ENCODE assay signal across 8 cellular contexts in the genomic region with DNA sequence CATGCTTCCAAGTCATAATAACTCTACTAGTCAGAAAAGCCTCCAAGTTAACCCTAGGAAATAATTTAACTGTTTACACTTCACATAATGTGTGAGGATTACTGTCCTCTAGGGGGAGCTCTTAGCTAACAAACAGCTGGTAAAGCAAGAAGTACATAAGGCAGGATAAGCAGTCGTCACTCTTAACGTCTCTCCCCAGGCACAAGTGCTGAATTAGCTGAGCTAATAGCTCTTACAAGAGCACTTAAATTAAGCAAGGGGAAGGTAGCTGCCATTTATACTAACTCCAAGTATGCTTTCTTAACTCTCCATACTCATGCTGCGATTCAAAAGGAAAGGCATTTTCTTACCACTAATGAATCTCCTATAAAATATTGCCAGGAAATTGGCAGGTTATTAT.
A peak's percentile ranks its signal among the peaks of the same experiment; 100 is the strongest.
DNase-seq lines count a peak whose midpoint lies in the region; ATAC-seq and TF ChIP-seq lines count a peak whose summit lies in the region.

No MANE protein-coding gene starts in this region.

- no peaks in the 10 kb centered on the region for H3K4me1 ChIP-seq in cardiac muscle cell (ENCODE audit: low read depth)
- H3K4me1 ChIP-seq in SJCRH30, result peaks cover 4% of the 10 kb centered on the region; the same call in 1 of the 2 replicates

- peak; percentile 68 for TF ChIP-seq CTCF in cardiac muscle cell (IDR thresholded peaks at IDR 0.05; ENCODE audit: low read depth, low read length)

- H3K27me3 ChIP-seq in cardiac muscle cell, result no peaks in the 10 kb centered on the region
- no peaks in the 10 kb centered on the region for H3K27me3 ChIP-seq in SJCRH30

- H3K36me3 ChIP-seq in cardiac muscle cell, result no peaks in the 10 kb centered on the region
- no peaks in the 10 kb centered on the region for H3K36me3 ChIP-seq in SJCRH30

- intact Hi-C loops in Right ventricle myocardium inferior (cut with DNase I), result loop anchor here (5.0 to 10.0 kb wide), 2 partner anchors 388 to 425 kb away; no protein-coding TSS in a partner anchor

- DNase-seq in cardiac muscle cell (ENCODE audit: low read depth in 1 of 2, low spot score in 1 of 2) (peak; percentile 58 to 82), Right ventricle myocardium inferior (ENCODE audit: missing footprints) (no peak), NCI-H1105 treated with DMSO at 0.1 percent for 48 hours (lab: John Stamatoyannopoulos, UW) (peak; percentile 59), SJCRH30 (peak; percentile 53 to 84), pons (ENCODE audit: low spot score) (peak; percentile 49)

- ATAC-seq in Right ventricle myocardium inferior (no peak), esophagus mucosa (peak; percentile 48), HG02571 (IDR thresholded peaks at IDR 0.05; ENCODE audit: unreplicated experiment) (no peak), GM21526 (IDR thresholded peaks at IDR 0.05; ENCODE audit: low FRiP score, unreplicated experiment) (no peak)

- H3K4me3 ChIP-seq in cardiac muscle cell, result no peak overlapping the region
- H3K4me3 ChIP-seq in SJCRH30, result no peak overlapping the region

- H3K9me3 ChIP-seq in cardiac muscle cell (ENCODE audit: low read depth), result no peaks in the 10 kb centered on the region
- no peaks in the 10 kb centered on the region for H3K9me3 ChIP-seq in SJCRH30 (replicated peaks)

- no peak overlapping the region for H3K27ac ChIP-seq in cardiac muscle cell
- no peak overlapping the region for H3K27ac ChIP-seq in SJCRH30
